ENCODE assay signal across 31 cellular contexts in genomic region chr12:48640854-48641253, GRCh38.
"Had no signal": no experiment of that assay in that cellular context is flagged by ENCODE, and none has a peak within 500 bp of the region (broad histone marks: within the 10 kb centered on the region; RNA-seq: fewer than 3 reads in every experiment).

No MANE protein-coding gene starts in this region.

- H3K27ac ChIP-seq: neural progenitor cell, ovary, parathyroid adenoma, psoas muscle, skin epidermis, spleen, suprapubic skin, testis, tibial artery, transverse colon, vagina had no signal

- H3K4me2 ChIP-seq: neural progenitor cell, smooth muscle cell had no signal

- H3K27me3 Mint-ChIP-seq: progenitor cell of endocrine pancreas; stimulated activated memory B cell treated with anti-CD40 and anti-IgM and Interleukin-4, amounts not matched to agents 10 μg/mL and 1 μg/mL and 100 μg/mL, for 72 hours; stimulated activated naive CD8-positive, alpha-beta T cell treated with anti-CD3 and anti-CD28 coated beads, Interleukin-15, amount 100 ng/mL, for 72 hours; type B pancreatic cell had no signal

- H3K79me2 ChIP-seq: parathyroid adenoma had no signal

- H3K36me3 Mint-ChIP-seq: natural killer cell had no signal

- DNase-seq: natural killer cell; occipital lobe; ovary; posterior cingulate gyrus; psoas muscle; right cardiac atrium; spleen; stimulated activated CD4-positive, alpha-beta T cell treated with anti-CD3 and anti-CD28 coated beads, Interleukin-12 subunit alpha, Interleukin-12 subunit beta, amount 100 ng/mL, for 4 hours; stimulated activated CD4-positive, alpha-beta T cell treated with anti-CD3 and anti-CD28 coated beads, Interleukin-1b, Interleukin-23, amount 100 ng/mL, for 48 hours; stimulated activated CD4-positive, alpha-beta T cell treated with anti-CD3 and anti-CD28 coated beads, Interleukin-4, amount 100 ng/mL, for 1 hour; stimulated activated CD4-positive, alpha-beta T cell treated with anti-CD3 and anti-CD28 coated beads, Interleukin-4, amount 100 ng/mL, for 4 hours; stimulated activated CD8-positive, alpha-beta memory T cell treated with anti-CD3 and anti-CD28 coated beads, Interleukin-4, amount 100 ng/mL, for 48 hours; stimulated activated naive CD4-positive, alpha-beta T cell; stimulated activated naive CD8-positive, alpha-beta T cell treated with anti-CD3 and anti-CD28 coated beads, Interleukin-15, amount 100 ng/mL, for 72 hours; stimulated activated naive CD8-positive, alpha-beta T cell treated with anti-CD3 and anti-CD28 coated beads, Interleukin-15, Interleukin-2, amounts not matched to agents 100 U/mL and 50 U/mL, for 24 hours; substantia nigra; testis; tibial artery; transverse colon had no signal

- H3K9ac ChIP-seq: neural progenitor cell, parathyroid adenoma had no signal

- H3K4me1 ChIP-seq: neural progenitor cell, parathyroid adenoma, psoas muscle, spleen, suprapubic skin, testis, tibial artery, transverse colon, vagina had no signal

- H3K4me3 Mint-ChIP-seq: natural killer cell; nephron; neural progenitor cell; stimulated activated memory B cell treated with anti-CD40 and anti-IgM and Interleukin-4, amounts not matched to agents 10 μg/mL and 1 μg/mL and 100 μg/mL, for 72 hours; stimulated activated naive CD8-positive, alpha-beta T cell treated with anti-CD3 and anti-CD28 coated beads, Interleukin-15, amount 100 ng/mL, for 72 hours; type B pancreatic cell had no signal

- H3K4me3 ChIP-seq: neural progenitor cell, ovary, psoas muscle, skin epidermis, smooth muscle cell, spleen, suprapubic skin, testis, tibial artery, transverse colon, vagina had no signal

- H3K36me3 ChIP-seq: ovary, transverse colon, vagina had no signal

- H3K27ac Mint-ChIP-seq: natural killer cell; nephron; neural progenitor cell; progenitor cell of endocrine pancreas; stimulated activated memory B cell treated with anti-CD40 and anti-IgM and Interleukin-4, amounts not matched to agents 10 μg/mL and 1 μg/mL and 100 μg/mL, for 72 hours; stimulated activated naive CD8-positive, alpha-beta T cell treated with anti-CD3 and anti-CD28 coated beads, Interleukin-15, amount 100 ng/mL, for 72 hours; type B pancreatic cell had no signal

- H3K9me3 Mint-ChIP-seq: natural killer cell had no signal

- ATAC-seq: natural killer cell; psoas muscle; right cardiac atrium; sciatic nerve; stimulated activated memory B cell treated with anti-CD40 and anti-IgM and Interleukin-4, amounts not matched to agents 10 μg/mL and 1 μg/mL and 100 μg/mL, for 72 hours; stimulated activated naive CD8-positive, alpha-beta T cell treated with anti-CD3 and anti-CD28 coated beads, Interleukin-15, amount 100 ng/mL, for 72 hours; stimulated activated naive CD8-positive, alpha-beta T cell treated with anti-CD3 and anti-CD28 coated beads, Interleukin-15, Interleukin-2, amounts not matched to agents 100 U/mL and 50 U/mL, for 24 hours had no signal

- H3K4me1 Mint-ChIP-seq: natural killer cell; nephron; neural progenitor cell; stimulated activated memory B cell treated with anti-CD40 and anti-IgM and Interleukin-4, amounts not matched to agents 10 μg/mL and 1 μg/mL and 100 μg/mL, for 72 hours had no signal

- H3K27me3 ChIP-seq: neural progenitor cell, ovary, spleen, suprapubic skin, testis, tibial artery, transverse colon, vagina had no signal

- H2AFZ ChIP-seq: neural progenitor cell, parathyroid adenoma had no signal

- FAIRE-seq: urothelium cell line had no signal

- H3K9me3 ChIP-seq: ovary, psoas muscle, suprapubic skin, testis, tibial artery, transverse colon, vagina had no signal
